In genomic region chr6:81756690-81757089, GRCh38 we compare ENCODE assay signal across 1 cellular context.
TF ChIP-seq lines count a peak whose summit lies in the region.

No MANE protein-coding gene starts in this region.

TF ChIP-seq in GM12878, 131 proteins besides CTCF, POLR2A, EP300 and RAD21 (continued from another document):
- TF ChIP-seq E4F1 (IDR thresholded peaks at IDR 0.05; ENCODE audit: borderline replicate concordance, partially characterized antibody) (no peak), NKRF (conservative IDR thresholded peaks at IDR 0.05) (no peak), TCF3 (IDR thresholded peaks at IDR 0.05; ENCODE audit: borderline replicate concordance, insufficient read depth, low read depth, low read length) (no peak), ZZZ3 (IDR thresholded peaks at IDR 0.05; ENCODE audit: control insufficient read depth, insufficient read length, low read depth) (no peak), SKIL (IDR thresholded peaks at IDR 0.05; ENCODE audit: low read depth, poor library complexity, severe bottlenecking) (no peak)
